24 cellular contexts compared by ENCODE assay signal in the genomic region with DNA sequence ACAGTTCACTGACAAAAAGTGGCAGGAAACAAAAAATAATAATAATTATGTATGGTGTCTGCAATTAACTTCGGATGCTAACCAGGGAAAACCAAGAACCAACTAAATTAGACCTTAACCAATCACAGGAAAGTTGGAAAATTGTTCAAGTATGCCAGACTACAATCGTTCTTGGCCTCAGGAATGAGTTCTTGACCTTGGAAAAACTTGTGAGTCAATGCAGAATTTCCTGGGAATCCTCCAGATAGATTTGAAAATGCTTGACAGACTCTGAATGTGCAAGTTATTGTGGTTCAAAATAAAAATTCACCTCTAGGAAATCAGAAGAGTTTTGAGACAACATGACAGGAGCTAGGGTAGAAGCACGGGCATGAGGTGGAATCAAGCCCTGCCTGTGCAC.
"Had no signal": no experiment of that assay in that cellular context is flagged by ENCODE, and none has a peak within 500 bp of the region (broad histone marks: within the 10 kb centered on the region; RNA-seq: fewer than 3 reads in every experiment).

No MANE protein-coding gene starts in this region.

- H3K27me3 ChIP-seq: ascending aorta, body of pancreas had no signal

- DNase-seq: activated CD4-positive, alpha-beta T cell treated with anti-CD3 and anti-CD28 coated beads for 1 hour; activated CD4-positive, alpha-beta T cell treated with anti-CD3 and anti-CD28 coated beads, Interleukin-2, amount 10 ng/mL, durations not matched to agents 24 days and 14 days; activated CD4-positive, alpha-beta T cell treated with anti-CD3 and anti-CD28 coated beads, Interleukin-2, amount 50 U/mL, for 48 hours; activated CD8-positive, alpha-beta memory T cell treated with anti-CD3 and anti-CD28 coated beads, Interleukin-2, amount 10 ng/mL, durations not matched to agents 7 days and 5 days; activated effector memory CD4-positive, alpha-beta T cell treated with Interleukin-2 at 50 U/mL for 16 hours; activated naive CD4-positive, alpha-beta T cell; activated T-cell treated with anti-CD3 and anti-CD28 coated beads, Interleukin-2, amount 50 U/mL, for 24 hours; amniotic stem cell; body of pancreas; KG1; NCI-H1048; NCI-H1930; NCI-H2171; NCI-H510A treated with DMSO at 0.1 percent for 48 hours; NCI-H69; NK-92 treated with Interleukin-12 subunit alpha and Interleukin-12 subunit beta, amount 100 ng/mL, for 24 hours; OCI-M1; SIG-M5; T-helper 17 cell; T-helper 9 cell had no signal

- H3K36me3 ChIP-seq: ascending aorta had no signal

- H3K4me3 ChIP-seq: ascending aorta, body of pancreas had no signal

- ATAC-seq: activated CD8-positive, alpha-beta memory T cell treated with anti-CD3 and anti-CD28 coated beads, Interleukin-2, amount 10 ng/mL, durations not matched to agents 7 days and 5 days; body of pancreas; Panc1; T-helper 17 cell; WTC11 had no signal

- H3K4me1 ChIP-seq: body of pancreas had no signal

- H3K27ac ChIP-seq: body of pancreas, RWPE1 had no signal

- H3K9me3 ChIP-seq: ascending aorta, body of pancreas had no signal
